7 cellular contexts compared by ENCODE assay signal in the genomic region with DNA sequence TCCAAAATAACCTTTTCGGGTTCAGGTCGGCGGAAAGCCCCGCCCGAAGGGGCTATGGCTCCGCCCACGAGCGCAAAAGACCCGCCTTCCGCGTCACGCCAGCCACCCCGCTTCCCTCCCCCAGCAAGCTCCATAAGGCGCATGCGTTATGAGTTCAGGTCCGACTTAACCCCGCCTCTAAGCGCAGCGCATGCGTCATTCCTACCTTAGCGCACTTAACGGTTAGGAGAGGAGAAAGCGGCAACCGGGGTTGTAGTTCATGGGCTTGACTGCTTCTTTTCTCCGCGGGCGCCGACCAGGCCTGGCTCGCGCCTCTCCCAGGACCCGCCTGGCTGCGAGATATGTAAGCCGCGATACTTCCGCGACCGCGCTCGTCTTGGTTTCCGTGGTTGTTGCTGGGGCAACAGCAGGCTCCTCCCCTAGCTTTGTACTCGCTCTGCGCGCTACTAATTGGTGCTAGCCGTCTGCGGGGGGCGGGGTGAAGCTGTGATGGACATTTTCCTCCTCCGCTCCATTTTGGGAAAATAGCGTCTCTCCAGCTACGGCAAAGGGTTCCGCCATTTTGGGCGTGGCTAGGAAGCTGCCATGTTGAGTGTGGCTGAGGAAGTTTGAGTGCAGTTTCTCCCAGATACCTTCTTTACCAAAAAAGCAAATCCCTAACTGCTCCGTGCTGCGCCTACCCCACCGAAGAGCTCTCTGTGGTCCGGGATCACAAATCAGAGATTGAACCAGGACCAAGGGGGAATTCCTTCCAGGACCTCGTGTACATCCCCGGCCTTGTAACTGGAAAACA.
DNase-seq lines count a peak whose midpoint lies in the region; ATAC-seq and TF ChIP-seq lines count a peak whose summit lies in the region.

A gene with protein sequence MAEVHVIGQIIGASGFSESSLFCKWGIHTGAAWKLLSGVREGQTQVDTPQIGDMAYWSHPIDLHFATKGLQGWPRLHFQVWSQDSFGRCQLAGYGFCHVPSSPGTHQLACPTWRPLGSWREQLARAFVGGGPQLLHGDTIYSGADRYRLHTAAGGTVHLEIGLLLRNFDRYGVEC (minus strand): TSS at position 397 of the 793 bp plus-strand sequence. CDS start 630 bp downstream, outside the sequence.

- TF ChIP-seq CTCF in astrocyte of the spinal cord (IDR thresholded peaks at IDR 0.05; ENCODE audit: low read depth, low read length) = no peak

- peak; percentile 97 to 98 for DNase-seq in NCI-H2081 (lab: John Stamatoyannopoulos, UW)
- peak; percentile 96 for DNase-seq in T1000 (lab: John Stamatoyannopoulos, UW)
- peak; percentile 98 for DNase-seq in astrocyte of the spinal cord (ENCODE audit: low read depth, low spot score)
- DNase-seq in hippocampal formation (lab: John Stamatoyannopoulos, UW) = peak; percentile 96 to 97
- peak; percentile 100 for DNase-seq in retina

- peak within 1 kb of the TSS; percentile 77 for H3K4me3 ChIP-seq in astrocyte of the spinal cord (ENCODE audit: low read depth, low read length)

- in situ Hi-C loops in astrocyte of the spinal cord (cut with HindIII; ENCODE audit: low sequenced_read_pairs) = no loop called here

- ATAC-seq in GM18508 (IDR thresholded peaks at IDR 0.05; ENCODE audit: insufficient read depth, unreplicated experiment) = peak; percentile 60
- peak; percentile 87 for ATAC-seq in HG03025 (IDR thresholded peaks at IDR 0.05; ENCODE audit: low FRiP score, unreplicated experiment)

Comparison
In these comparisons a context has a peak if more than half of its experiments do, and no peak if none do; other contexts are left out.
1. Peak in every context shown above with its lines: DNase-seq, ATAC-seq and H3K4me3 ChIP-seq.